Comparison of ENCODE assay signal across 1 cellular context in the genomic region with DNA sequence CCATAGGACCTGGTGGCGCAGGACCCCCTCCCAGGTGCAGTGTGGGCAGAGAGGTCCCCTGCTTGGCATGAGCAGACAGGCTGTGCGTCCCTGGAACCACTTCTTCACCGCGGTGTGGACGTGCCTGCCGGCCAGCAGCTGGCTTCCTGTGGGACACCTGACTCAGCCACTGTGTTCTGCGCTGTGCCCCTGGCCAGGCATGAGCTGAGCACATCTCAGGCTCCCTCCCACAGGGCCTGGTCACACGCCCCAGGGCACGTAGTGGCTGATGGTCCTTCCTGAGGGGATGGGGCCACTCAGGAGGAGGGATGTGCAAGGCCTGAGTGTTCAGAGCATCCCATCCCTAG.
TF ChIP-seq lines count a peak whose summit lies in the region.

No MANE protein-coding gene starts in this region.

TF ChIP-seq in HepG2, 621 proteins besides CTCF, POLR2A, EP300 and RAD21 (continued from another document and continues in another):
- TF ChIP-seq, protein P1, sequence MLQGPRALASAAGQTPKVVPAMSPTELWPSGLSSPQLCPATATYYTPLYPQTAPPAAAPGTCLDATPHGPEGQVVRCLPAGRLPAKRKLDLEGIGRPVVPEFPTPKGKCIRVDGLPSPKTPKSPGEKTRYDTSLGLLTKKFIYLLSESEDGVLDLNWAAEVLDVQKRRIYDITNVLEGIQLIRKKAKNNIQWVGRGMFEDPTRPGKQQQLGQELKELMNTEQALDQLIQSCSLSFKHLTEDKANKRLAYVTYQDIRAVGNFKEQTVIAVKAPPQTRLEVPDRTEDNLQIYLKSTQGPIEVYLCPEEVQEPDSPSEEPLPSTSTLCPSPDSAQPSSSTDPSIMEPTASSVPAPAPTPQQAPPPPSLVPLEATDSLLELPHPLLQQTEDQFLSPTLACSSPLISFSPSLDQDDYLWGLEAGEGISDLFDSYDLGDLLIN (CRISPR knock-in tag; IDR thresholded peaks at IDR 0.05; ENCODE audit: borderline replicate concordance), result no peak
- TF ChIP-seq ZNF3 (CRISPR knock-in tag; IDR thresholded peaks at IDR 0.05) (no peak), BRD4 (CRISPR knock-in tag; IDR thresholded peaks at IDR 0.05) (peak; percentile 60), HIVEP1 (CRISPR knock-in tag; IDR thresholded peaks at IDR 0.05) (0 out of 2 replicates have a peak, but pooled peaks have one; percentile 22), ARHGAP35 (CRISPR knock-in tag; IDR thresholded peaks at IDR 0.05; ENCODE audit: borderline replicate concordance) (no peak), ZNF44 (CRISPR knock-in tag; IDR thresholded peaks at IDR 0.05) (no peak), SMC3 (IDR thresholded peaks at IDR 0.05; ENCODE audit: low read length) (no peak), IRX3 (CRISPR knock-in tag; IDR thresholded peaks at IDR 0.05; ENCODE audit: borderline replicate concordance, low read depth) (no peak), TCF7 (IDR thresholded peaks at IDR 0.05; ENCODE audit: low read depth) (no peak), HDAC6 (IDR thresholded peaks at IDR 0.05; ENCODE audit: low read depth, low read length) (no peak), ERF (CRISPR knock-in tag; IDR thresholded peaks at IDR 0.05) (no peak), BRCA1 (CRISPR knock-in tag; IDR thresholded peaks at IDR 0.05) (no peak), ZFP1 (CRISPR knock-in tag; IDR thresholded peaks at IDR 0.05) (no peak), THYN1 (CRISPR knock-in tag; IDR thresholded peaks at IDR 0.05; ENCODE audit: borderline replicate concordance, low read depth) (no peak), REL (CRISPR knock-in tag; conservative IDR thresholded peaks at IDR 0.05) (no peak), SALL2 (CRISPR knock-in tag; IDR thresholded peaks at IDR 0.05) (0 out of 2 replicates have a peak, but pooled peaks have one; percentile 41), FOXJ3 (CRISPR knock-in tag; IDR thresholded peaks at IDR 0.05; ENCODE audit: borderline replicate concordance) (no peak), ZNF430 (CRISPR knock-in tag; IDR thresholded peaks at IDR 0.05) (no peak), ZNF572 (CRISPR knock-in tag; IDR thresholded peaks at IDR 0.05) (no peak), ZNF260 (CRISPR knock-in tag; IDR thresholded peaks at IDR 0.05; ENCODE audit: borderline replicate concordance, low read depth) (no peak), ZNF510 (CRISPR knock-in tag; IDR thresholded peaks at IDR 0.05; ENCODE audit: low read depth) (no peak), NFATC3 (CRISPR knock-in tag; IDR thresholded peaks at IDR 0.05) (no peak), ZNF724P (CRISPR knock-in tag; IDR thresholded peaks at IDR 0.05; ENCODE audit: borderline replicate concordance) (no peak), PTBP1 (IDR thresholded peaks at IDR 0.05; ENCODE audit: low read depth, low read length, poor library complexity, severe bottlenecking) (no peak), TAF15 (IDR thresholded peaks at IDR 0.05; ENCODE audit: low read depth, low read length, poor library complexity, severe bottlenecking) (no peak), CAMTA2 (CRISPR knock-in tag; IDR thresholded peaks at IDR 0.05; ENCODE audit: borderline replicate concordance) (0 out of 2 replicates have a peak, but pooled peaks have one; percentile 54), KLF12 (CRISPR knock-in tag; IDR thresholded peaks at IDR 0.05; ENCODE audit: borderline replicate concordance) (no peak), MYC (CRISPR knock-in tag; IDR thresholded peaks at IDR 0.05; ENCODE audit: borderline replicate concordance) (0 out of 2 replicates have a peak, but pooled peaks have one; percentile 19), HNRNPK (IDR thresholded peaks at IDR 0.05; ENCODE audit: low read depth, low read length, poor library complexity, severe bottlenecking) (no peak), ZNF607 (CRISPR knock-in tag; IDR thresholded peaks at IDR 0.05; ENCODE audit: borderline replicate concordance) (no peak), FOXA3 (CRISPR knock-in tag; IDR thresholded peaks at IDR 0.05) (no peak), ZNF772 (CRISPR knock-in tag; IDR thresholded peaks at IDR 0.05) (no peak), HOXA9 (CRISPR knock-in tag; IDR thresholded peaks at IDR 0.05; ENCODE audit: borderline replicate concordance) (no peak), FOSL2 (CRISPR knock-in tag; IDR thresholded peaks at IDR 0.05) (no peak)
- TF ChIP-seq, protein P2, sequence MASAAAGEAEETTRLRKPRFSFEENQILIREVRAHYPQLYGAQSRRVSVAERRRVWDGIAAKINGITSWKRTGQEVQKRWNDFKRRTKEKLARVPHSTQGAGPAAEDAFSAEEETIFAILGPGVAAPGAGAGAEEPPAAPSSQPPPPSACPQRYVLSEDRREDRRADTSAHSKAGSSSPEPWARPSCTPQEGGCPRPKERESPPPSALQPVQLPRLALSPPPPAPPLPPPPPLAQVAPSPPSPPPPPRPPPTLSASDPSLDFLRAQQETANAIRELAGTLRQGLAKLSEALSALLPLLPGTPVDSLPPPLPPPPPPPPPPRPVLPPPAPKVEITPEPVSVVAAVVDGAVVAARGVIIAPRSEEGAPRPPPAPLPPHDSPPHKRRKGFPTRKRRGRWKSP (CRISPR knock-in tag; IDR thresholded peaks at IDR 0.05), result no peak
- TF ChIP-seq, protein P3, sequence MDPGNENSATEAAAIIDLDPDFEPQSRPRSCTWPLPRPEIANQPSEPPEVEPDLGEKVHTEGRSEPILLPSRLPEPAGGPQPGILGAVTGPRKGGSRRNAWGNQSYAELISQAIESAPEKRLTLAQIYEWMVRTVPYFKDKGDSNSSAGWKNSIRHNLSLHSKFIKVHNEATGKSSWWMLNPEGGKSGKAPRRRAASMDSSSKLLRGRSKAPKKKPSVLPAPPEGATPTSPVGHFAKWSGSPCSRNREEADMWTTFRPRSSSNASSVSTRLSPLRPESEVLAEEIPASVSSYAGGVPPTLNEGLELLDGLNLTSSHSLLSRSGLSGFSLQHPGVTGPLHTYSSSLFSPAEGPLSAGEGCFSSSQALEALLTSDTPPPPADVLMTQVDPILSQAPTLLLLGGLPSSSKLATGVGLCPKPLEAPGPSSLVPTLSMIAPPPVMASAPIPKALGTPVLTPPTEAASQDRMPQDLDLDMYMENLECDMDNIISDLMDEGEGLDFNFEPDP (CRISPR knock-in tag; conservative IDR thresholded peaks at IDR 0.05), result no peak
- TF ChIP-seq, protein P4, sequence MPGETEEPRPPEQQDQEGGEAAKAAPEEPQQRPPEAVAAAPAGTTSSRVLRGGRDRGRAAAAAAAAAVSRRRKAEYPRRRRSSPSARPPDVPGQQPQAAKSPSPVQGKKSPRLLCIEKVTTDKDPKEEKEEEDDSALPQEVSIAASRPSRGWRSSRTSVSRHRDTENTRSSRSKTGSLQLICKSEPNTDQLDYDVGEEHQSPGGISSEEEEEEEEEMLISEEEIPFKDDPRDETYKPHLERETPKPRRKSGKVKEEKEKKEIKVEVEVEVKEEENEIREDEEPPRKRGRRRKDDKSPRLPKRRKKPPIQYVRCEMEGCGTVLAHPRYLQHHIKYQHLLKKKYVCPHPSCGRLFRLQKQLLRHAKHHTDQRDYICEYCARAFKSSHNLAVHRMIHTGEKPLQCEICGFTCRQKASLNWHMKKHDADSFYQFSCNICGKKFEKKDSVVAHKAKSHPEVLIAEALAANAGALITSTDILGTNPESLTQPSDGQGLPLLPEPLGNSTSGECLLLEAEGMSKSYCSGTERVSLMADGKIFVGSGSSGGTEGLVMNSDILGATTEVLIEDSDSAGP (CRISPR knock-in tag; IDR thresholded peaks at IDR 0.05; ENCODE audit: borderline replicate concordance), result peak; percentile 16; the same call in 1 of the 2 replicates
- TF ChIP-seq, protein P5, sequence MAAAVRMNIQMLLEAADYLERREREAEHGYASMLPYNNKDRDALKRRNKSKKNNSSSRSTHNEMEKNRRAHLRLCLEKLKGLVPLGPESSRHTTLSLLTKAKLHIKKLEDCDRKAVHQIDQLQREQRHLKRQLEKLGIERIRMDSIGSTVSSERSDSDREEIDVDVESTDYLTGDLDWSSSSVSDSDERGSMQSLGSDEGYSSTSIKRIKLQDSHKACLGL (CRISPR knock-in tag; IDR thresholded peaks at IDR 0.05), result 0 out of 2 replicates have a peak, but pooled peaks have one; percentile 42
- TF ChIP-seq, protein P6, sequence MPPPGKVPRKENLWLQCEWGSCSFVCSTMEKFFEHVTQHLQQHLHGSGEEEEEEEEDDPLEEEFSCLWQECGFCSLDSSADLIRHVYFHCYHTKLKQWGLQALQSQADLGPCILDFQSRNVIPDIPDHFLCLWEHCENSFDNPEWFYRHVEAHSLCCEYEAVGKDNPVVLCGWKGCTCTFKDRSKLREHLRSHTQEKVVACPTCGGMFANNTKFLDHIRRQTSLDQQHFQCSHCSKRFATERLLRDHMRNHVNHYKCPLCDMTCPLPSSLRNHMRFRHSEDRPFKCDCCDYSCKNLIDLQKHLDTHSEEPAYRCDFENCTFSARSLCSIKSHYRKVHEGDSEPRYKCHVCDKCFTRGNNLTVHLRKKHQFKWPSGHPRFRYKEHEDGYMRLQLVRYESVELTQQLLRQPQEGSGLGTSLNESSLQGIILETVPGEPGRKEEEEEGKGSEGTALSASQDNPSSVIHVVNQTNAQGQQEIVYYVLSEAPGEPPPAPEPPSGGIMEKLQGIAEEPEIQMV (CRISPR knock-in tag; IDR thresholded peaks at IDR 0.05; ENCODE audit: low read depth), result no peak
- TF ChIP-seq, protein P7, sequence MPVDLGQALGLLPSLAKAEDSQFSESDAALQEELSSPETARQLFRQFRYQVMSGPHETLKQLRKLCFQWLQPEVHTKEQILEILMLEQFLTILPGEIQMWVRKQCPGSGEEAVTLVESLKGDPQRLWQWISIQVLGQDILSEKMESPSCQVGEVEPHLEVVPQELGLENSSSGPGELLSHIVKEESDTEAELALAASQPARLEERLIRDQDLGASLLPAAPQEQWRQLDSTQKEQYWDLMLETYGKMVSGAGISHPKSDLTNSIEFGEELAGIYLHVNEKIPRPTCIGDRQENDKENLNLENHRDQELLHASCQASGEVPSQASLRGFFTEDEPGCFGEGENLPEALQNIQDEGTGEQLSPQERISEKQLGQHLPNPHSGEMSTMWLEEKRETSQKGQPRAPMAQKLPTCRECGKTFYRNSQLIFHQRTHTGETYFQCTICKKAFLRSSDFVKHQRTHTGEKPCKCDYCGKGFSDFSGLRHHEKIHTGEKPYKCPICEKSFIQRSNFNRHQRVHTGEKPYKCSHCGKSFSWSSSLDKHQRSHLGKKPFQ (CRISPR knock-in tag; IDR thresholded peaks at IDR 0.05; ENCODE audit: insufficient replicate concordance), result no peak
- TF ChIP-seq, protein P8, sequence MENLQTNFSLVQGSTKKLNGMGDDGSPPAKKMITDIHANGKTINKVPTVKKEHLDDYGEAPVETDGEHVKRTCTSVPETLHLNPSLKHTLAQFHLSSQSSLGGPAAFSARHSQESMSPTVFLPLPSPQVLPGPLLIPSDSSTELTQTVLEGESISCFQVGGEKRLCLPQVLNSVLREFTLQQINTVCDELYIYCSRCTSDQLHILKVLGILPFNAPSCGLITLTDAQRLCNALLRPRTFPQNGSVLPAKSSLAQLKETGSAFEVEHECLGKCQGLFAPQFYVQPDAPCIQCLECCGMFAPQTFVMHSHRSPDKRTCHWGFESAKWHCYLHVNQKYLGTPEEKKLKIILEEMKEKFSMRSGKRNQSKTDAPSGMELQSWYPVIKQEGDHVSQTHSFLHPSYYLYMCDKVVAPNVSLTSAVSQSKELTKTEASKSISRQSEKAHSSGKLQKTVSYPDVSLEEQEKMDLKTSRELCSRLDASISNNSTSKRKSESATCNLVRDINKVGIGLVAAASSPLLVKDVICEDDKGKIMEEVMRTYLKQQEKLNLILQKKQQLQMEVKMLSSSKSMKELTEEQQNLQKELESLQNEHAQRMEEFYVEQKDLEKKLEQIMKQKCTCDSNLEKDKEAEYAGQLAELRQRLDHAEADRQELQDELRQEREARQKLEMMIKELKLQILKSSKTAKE (CRISPR knock-in tag; IDR thresholded peaks at IDR 0.05; ENCODE audit: borderline replicate concordance), result no peak
- TF ChIP-seq, protein P9, sequence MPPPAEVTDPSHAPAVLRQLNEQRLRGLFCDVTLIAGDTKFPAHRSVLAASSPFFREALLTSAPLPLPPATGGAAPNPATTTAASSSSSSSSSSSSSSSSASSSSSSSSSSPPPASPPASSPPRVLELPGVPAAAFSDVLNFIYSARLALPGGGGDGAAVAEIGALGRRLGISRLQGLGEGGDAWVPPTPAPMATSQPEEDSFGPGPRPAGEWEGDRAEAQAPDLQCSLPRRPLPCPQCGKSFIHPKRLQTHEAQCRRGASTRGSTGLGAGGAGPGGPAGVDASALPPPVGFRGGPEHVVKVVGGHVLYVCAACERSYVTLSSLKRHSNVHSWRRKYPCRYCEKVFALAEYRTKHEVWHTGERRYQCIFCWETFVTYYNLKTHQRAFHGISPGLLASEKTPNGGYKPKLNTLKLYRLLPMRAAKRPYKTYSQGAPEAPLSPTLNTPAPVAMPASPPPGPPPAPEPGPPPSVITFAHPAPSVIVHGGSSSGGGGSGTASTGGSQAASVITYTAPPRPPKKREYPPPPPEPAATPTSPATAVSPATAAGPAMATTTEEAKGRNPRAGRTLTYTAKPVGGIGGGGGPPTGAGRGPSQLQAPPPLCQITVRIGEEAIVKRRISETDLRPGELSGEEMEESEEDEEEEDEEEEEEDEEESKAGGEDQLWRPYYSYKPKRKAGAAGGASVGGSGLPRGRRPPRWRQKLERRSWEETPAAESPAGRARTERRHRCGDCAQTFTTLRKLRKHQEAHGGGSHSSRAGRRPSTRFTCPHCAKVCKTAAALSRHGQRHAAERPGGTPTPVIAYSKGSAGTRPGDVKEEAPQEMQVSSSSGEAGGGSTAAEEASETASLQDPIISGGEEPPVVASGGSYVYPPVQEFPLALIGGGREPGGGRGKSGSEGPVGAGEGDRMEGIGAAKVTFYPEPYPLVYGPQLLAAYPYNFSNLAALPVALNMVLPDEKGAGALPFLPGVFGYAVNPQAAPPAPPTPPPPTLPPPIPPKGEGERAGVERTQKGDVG (CRISPR knock-in tag; IDR thresholded peaks at IDR 0.05; ENCODE audit: borderline replicate concordance), result no peak
- TF ChIP-seq, protein P10, sequence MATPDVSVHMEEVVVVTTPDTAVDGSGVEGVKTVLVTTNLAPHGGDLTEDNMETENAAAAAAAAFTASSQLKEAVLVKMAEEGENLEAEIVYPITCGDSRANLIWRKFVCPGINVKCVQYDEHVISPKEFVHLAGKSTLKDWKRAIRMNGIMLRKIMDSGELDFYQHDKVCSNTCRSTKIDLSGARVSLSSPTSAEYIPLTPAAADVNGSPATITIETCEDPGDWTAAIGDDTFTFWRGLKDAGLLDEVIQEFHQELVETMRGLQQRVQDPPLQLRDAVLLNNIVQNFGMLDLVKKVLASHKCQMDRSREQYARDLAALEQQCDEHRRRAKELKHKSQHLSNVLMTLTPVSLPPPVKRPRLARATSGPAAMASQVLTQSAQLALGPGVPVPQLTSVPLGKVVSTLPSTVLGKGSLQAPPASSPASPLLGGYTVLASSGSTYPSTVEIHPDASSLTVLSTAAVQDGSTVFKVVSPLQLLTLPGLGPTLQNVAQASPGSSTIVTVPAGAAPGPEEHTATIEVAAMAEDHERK (CRISPR knock-in tag; IDR thresholded peaks at IDR 0.05; ENCODE audit: low read depth), result no peak
- TF ChIP-seq, protein P11, sequence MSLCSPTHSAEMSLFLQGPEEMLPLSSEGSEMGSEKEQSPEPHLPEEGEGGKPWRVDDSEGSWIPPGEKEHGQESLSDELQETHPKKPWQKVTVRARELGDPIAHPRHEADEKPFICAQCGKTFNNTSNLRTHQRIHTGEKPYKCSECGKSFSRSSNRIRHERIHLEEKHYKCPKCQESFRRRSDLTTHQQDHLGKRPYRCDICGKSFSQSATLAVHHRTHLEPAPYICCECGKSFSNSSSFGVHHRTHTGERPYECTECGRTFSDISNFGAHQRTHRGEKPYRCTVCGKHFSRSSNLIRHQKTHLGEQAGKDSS (CRISPR knock-in tag; IDR thresholded peaks at IDR 0.05; ENCODE audit: borderline replicate concordance, low read depth), result no peak
